ENCODE assay signal across 14 cellular contexts in the genomic region with DNA sequence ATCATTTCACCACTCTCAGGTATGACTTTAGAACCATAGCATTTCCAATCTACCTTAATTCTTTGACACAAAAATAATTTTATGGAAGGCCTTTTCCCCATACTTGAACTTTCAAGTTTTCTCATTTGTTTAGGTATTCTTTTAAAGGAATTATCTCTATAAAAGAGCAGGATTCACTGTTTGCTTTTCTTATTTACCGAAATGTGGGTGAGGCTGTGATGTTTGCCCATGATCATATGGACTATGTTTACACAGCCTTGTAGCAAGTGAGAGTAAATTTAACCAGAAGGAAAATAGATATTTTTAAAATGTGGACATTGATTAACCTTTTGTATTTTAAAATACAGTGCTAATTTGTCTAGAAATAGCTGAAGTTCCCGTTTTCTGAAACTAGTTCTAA. TPM values are rescaled to one million over a fixed set of nuclear protein-coding genes. Genes with fewer than 3 reads are reported as not detected.
DNase-seq lines count a peak whose midpoint lies in the region; ATAC-seq and TF ChIP-seq lines count a peak whose summit lies in the region.
"Had no signal": no experiment of that assay in that cellular context is flagged by ENCODE, and none has a peak within 500 bp of the region (broad histone marks: within the 10 kb centered on the region; RNA-seq: fewer than 3 reads in every experiment).

No MANE protein-coding gene starts in this region.

- H3K4me1 Mint-ChIP-seq in activated CD8-positive, alpha-beta T cell treated with anti-CD3 and anti-CD28 coated beads for 36 hours (ENCODE audit: low read depth): peaks cover 65% of the 10 kb centered on the region
- peaks cover 54% of the 10 kb centered on the region for H3K4me1 Mint-ChIP-seq in activated CD8-positive, alpha-beta T cell treated with anti-CD3 and anti-CD28 coated beads, Interleukin-2, amount 10 ng/mL, durations not matched to agents 7 days and 5 days (ENCODE audit: low read depth)
- H3K4me1 Mint-ChIP-seq: neural crest cell had no signal

- CTCF ChIA-PET in activated CD8-positive, alpha-beta T cell treated with anti-CD3 and anti-CD28 coated beads for 36 hours (lab: Charles Lee): interaction anchor here (1.3 to 2.0 kb wide), 2 partner anchors 8 to 60 kb away, joined by 4 read pairs; no protein-coding TSS in a partner anchor
- CTCF ChIA-PET in activated CD8-positive, alpha-beta T cell treated with anti-CD3 and anti-CD28 coated beads, Interleukin-2, amount 10 ng/mL, durations not matched to agents 7 days and 5 days (lab: Charles Lee): interaction anchor here (1.6 kb wide), 2 partner anchors 25 to 60 kb away, joined by 4 to 6 read pairs; no protein-coding TSS in a partner anchor
- CTCF ChIA-PET in PC-3 (lab: Charles Lee): no interaction called here

- H3K9ac ChIP-seq in PC-3 (ENCODE audit: low read length) (peak overlapping the region; percentile 73), liver (ENCODE audit: low read depth in 1 of 2, low read length in 2 of 2) (no peak overlapping the region)

- intact Hi-C loops in activated CD8-positive, alpha-beta T cell treated with anti-CD3 and anti-CD28 coated beads for 36 hours (cut with micrococcal nuclease): no loop called here
- intact Hi-C loops in PC-3 (cut with micrococcal nuclease): loop anchor here (1.0 kb wide), 1 partner anchor 18 kb away; no protein-coding TSS in a partner anchor

- no peaks in the 10 kb centered on the region for H3K9me3 Mint-ChIP-seq in activated CD8-positive, alpha-beta T cell treated with anti-CD3 and anti-CD28 coated beads for 36 hours
- H3K9me3 Mint-ChIP-seq in activated CD8-positive, alpha-beta T cell treated with anti-CD3 and anti-CD28 coated beads, Interleukin-2, amount 10 ng/mL, durations not matched to agents 7 days and 5 days (ENCODE audit: insufficient read depth): no peaks in the 10 kb centered on the region
- H3K9me3 Mint-ChIP-seq: neural crest cell had no signal

- H3K4me1 ChIP-seq in PC-3 (ENCODE audit: insufficient read depth, low read length): peaks cover 58% of the 10 kb centered on the region
- peaks cover 5 to 30% (median 9%) of the 10 kb centered on the region in 4 donors for H3K4me1 ChIP-seq in liver (ENCODE audit: control insufficient read depth in 4 of 4, insufficient read depth in 4 of 4, low read length in 3 of 4)
- peaks cover 27 to 38% of the 10 kb centered on the region in 2 donors for H3K4me1 ChIP-seq in thoracic aorta (ENCODE audit: control insufficient read depth in 1 of 2, low read depth in 2 of 2)

- peaks cover 51% of the 10 kb centered on the region for H3K36me3 Mint-ChIP-seq in activated CD8-positive, alpha-beta T cell treated with anti-CD3 and anti-CD28 coated beads for 36 hours (ENCODE audit: low read depth)
- peaks cover 72% of the 10 kb centered on the region for H3K36me3 Mint-ChIP-seq in activated CD8-positive, alpha-beta T cell treated with anti-CD3 and anti-CD28 coated beads, Interleukin-2, amount 10 ng/mL, durations not matched to agents 7 days and 5 days (ENCODE audit: low read depth)

- BruUV-seq in PC-3 (replicated peaks; lab: Mats Ljungman, UMichigan): no TSS peak

- ATAC-seq in activated CD8-positive, alpha-beta T cell treated with anti-CD3 and anti-CD28 coated beads for 36 hours: no peak
- no peak for ATAC-seq in activated CD8-positive, alpha-beta T cell treated with anti-CD3 and anti-CD28 coated beads, Interleukin-2, amount 10 ng/mL, durations not matched to agents 7 days and 5 days
- peak; percentile 64 for ATAC-seq in PC-3
- ATAC-seq in thoracic aorta (ENCODE audit: insufficient number of reproducible peaks, low FRiP score, low read depth): no peak
- ATAC-seq: activated CD4-positive, CD25-positive, alpha-beta regulatory T cell treated with anti-CD3 and anti-CD28 coated beads, Interleukin-2, amount 50 U/mL, for 24 hours; HCT116 had no signal

- no peak for TF ChIP-seq RAD21 in liver (IDR thresholded peaks at IDR 0.05)

- H3K79me2 ChIP-seq in PC-3 (ENCODE audit: low read length): peaks cover 92% of the 10 kb centered on the region

- H3K27ac ChIP-seq in PC-3 (ENCODE audit: low read length) (peak overlapping the region; percentile 95), liver (ENCODE audit: low read depth in 1 of 2, low read length in 2 of 2) (no peak overlapping the region), thoracic aorta (peak overlapping the region; percentile 52 to 68)

- H4K20me1 ChIP-seq in PC-3 (ENCODE audit: low read length): peaks cover 3% of the 10 kb centered on the region; the same call in 1 of the 2 replicates

- H3K4me2 ChIP-seq in PC-3 (ENCODE audit: low read length): peak overlapping the region; percentile 86

- no peak for DNase-seq in activated CD8-positive, alpha-beta T cell treated with anti-CD3 and anti-CD28 coated beads for 36 hours
- DNase-seq in activated CD8-positive, alpha-beta T cell treated with anti-CD3 and anti-CD28 coated beads, Interleukin-2, amount 10 ng/mL, durations not matched to agents 7 days and 5 days: no peak
- DNase-seq in PC-3 (peak; percentile 79), thoracic aorta (ENCODE audit: low spot score) (no peak), foreskin melanocyte (no peak), iPS-NIHi11 (ENCODE audit: low spot score) (no peak), GDM1 (lab: John Stamatoyannopoulos, UW) (no peak)
- DNase-seq: activated naive CD4-positive, alpha-beta T cell treated with anti-CD3 and anti-CD28 coated beads, Interleukin-2, amount 50 U/mL, for 16 hours; EL; NK-92 treated with Interleukin-12 subunit alpha and Interleukin-12 subunit beta, amount 100 ng/mL, for 24 hours had no signal

- no peaks in the 10 kb centered on the region for H3K27me3 Mint-ChIP-seq in activated CD8-positive, alpha-beta T cell treated with anti-CD3 and anti-CD28 coated beads for 36 hours
- no peaks in the 10 kb centered on the region for H3K27me3 Mint-ChIP-seq in activated CD8-positive, alpha-beta T cell treated with anti-CD3 and anti-CD28 coated beads, Interleukin-2, amount 10 ng/mL, durations not matched to agents 7 days and 5 days (ENCODE audit: low read depth)

- H3K4me3 Mint-ChIP-seq in activated CD8-positive, alpha-beta T cell treated with anti-CD3 and anti-CD28 coated beads for 36 hours: no peak overlapping the region
- H3K4me3 Mint-ChIP-seq in activated CD8-positive, alpha-beta T cell treated with anti-CD3 and anti-CD28 coated beads, Interleukin-2, amount 10 ng/mL, durations not matched to agents 7 days and 5 days: no peak overlapping the region
- H3K4me3 Mint-ChIP-seq: neural crest cell had no signal

- peaks cover 6% of the 10 kb centered on the region for H3K36me3 ChIP-seq in PC-3 (ENCODE audit: low read depth, low read length)
- H3K36me3 ChIP-seq in liver (ENCODE audit: control insufficient read depth in 4 of 4, insufficient read depth in 3 of 4, low read depth in 1 of 4, low read length in 3 of 4): peaks cover 0 to 3% (median 0%) of the 10 kb centered on the region in 4 donors
- H3K36me3 ChIP-seq in thoracic aorta: no peaks in the 10 kb centered on the region

- H3K9me3 ChIP-seq in PC-3 (ENCODE audit: low read length) (no peaks in the 10 kb centered on the region), liver (ENCODE audit: control insufficient read depth in 4 of 4, low read length in 3 of 4) (no peaks in the 10 kb centered on the region), thoracic aorta (no peaks in the 10 kb centered on the region)

- H3K4me3 ChIP-seq in PC-3 (ENCODE audit: low read length) (peak overlapping the region; percentile 53), liver (ENCODE audit: low read depth in 1 of 3, low read length in 3 of 3) (no peak overlapping the region), thoracic aorta (no peak overlapping the region)

- 31% methylated on average over 2 of the region's 2 CpGs for WGBS in liver

- H3F3A ChIP-seq in PC-3 (ENCODE audit: low read length, unreplicated experiment): peaks cover 13% of the 10 kb centered on the region

- no peak for TF ChIP-seq CTCF in activated CD8-positive, alpha-beta T cell treated with anti-CD3 and anti-CD28 coated beads for 36 hours (IDR thresholded peaks at IDR 0.05)
- TF ChIP-seq CTCF in PC-3 (conservative IDR thresholded peaks at IDR 0.05; ENCODE audit: low read depth, low read length) (no peak), liver (IDR thresholded peaks at IDR 0.05; ENCODE audit: low read depth, low read length, missing input control) (no peak), thoracic aorta (IDR thresholded peaks at IDR 0.05) (no peak)

- H2AFZ ChIP-seq in PC-3 (ENCODE audit: low read length): no peak overlapping the region

- POLR2A ChIA-PET in activated CD8-positive, alpha-beta T cell treated with anti-CD3 and anti-CD28 coated beads for 36 hours (lab: Charles Lee): no interaction called here
- POLR2A ChIA-PET in activated CD8-positive, alpha-beta T cell treated with anti-CD3 and anti-CD28 coated beads, Interleukin-2, amount 10 ng/mL, durations not matched to agents 7 days and 5 days (lab: Charles Lee): no interaction called here
- POLR2A ChIA-PET in PC-3 (lab: Charles Lee; ENCODE audit: unreplicated experiment): interaction anchor here (0.7 kb wide), 1 partner anchor 18 kb away, joined by 3 read pairs; no protein-coding TSS in a partner anchor

- no peaks in the 10 kb centered on the region for H3K9me2 ChIP-seq in PC-3 (replicated peaks; ENCODE audit: low read length)

- H3K27me3 ChIP-seq in PC-3 (ENCODE audit: low read length) (no peaks in the 10 kb centered on the region), liver (ENCODE audit: control insufficient read depth in 4 of 4, insufficient read depth in 4 of 4, low read length in 3 of 4) (no peaks in the 10 kb centered on the region), thoracic aorta (replicated peaks; ENCODE audit: insufficient read depth) (no peaks in the 10 kb centered on the region)

- H3K27ac Mint-ChIP-seq in activated CD8-positive, alpha-beta T cell treated with anti-CD3 and anti-CD28 coated beads for 36 hours: peak overlapping the region; percentile 65
- H3K27ac Mint-ChIP-seq in activated CD8-positive, alpha-beta T cell treated with anti-CD3 and anti-CD28 coated beads, Interleukin-2, amount 10 ng/mL, durations not matched to agents 7 days and 5 days: no peak overlapping the region

TF ChIP-seq in liver, 16 proteins besides CTCF, POLR2A, EP300 and RAD21 (continues in another document):
- TF ChIP-seq, protein P1, sequence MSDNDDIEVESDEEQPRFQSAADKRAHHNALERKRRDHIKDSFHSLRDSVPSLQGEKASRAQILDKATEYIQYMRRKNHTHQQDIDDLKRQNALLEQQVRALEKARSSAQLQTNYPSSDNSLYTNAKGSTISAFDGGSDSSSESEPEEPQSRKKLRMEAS (IDR thresholded peaks at IDR 0.05): no peak
- TF ChIP-seq FOXA1 (IDR thresholded peaks at IDR 0.05) (peak; percentile 94), GABPA (IDR thresholded peaks at IDR 0.05 in 1 of 2, conservative IDR thresholded peaks at IDR 0.05 in 1 of 2) (no peak)

RNA-seq across cellular contexts. Expression of a gene that starts 26.3 kb away (rescaled TPM):
- 100 to 1,000 TPM; 119 to 120 TPM for total RNA-seq in activated CD8-positive, alpha-beta T cell treated with anti-CD3 and anti-CD28 coated beads for 36 hours
- 100 to 1,000 TPM; 175 to 178 TPM for total RNA-seq in activated CD8-positive, alpha-beta T cell treated with anti-CD3 and anti-CD28 coated beads, Interleukin-2, amount 10 ng/mL, durations not matched to agents 7 days and 5 days
- 52.5 and 59.6 TPM in 2 replicates for total RNA-seq in PC-3 (2014; rRNA removed)
- 10 to 100 TPM; 37.6 to 39.8 TPM for total RNA-seq in liver
- polyA plus RNA-seq in liver: 10 to 100 TPM in 1 of 2 donors, 1 to 10 TPM in 1; 9.2 to 15.4 TPM
- 100 to 1,000 TPM in 1 of 2 donors, 10 to 100 TPM in 1; 83.1 to 103 TPM for total RNA-seq in thoracic aorta

Comparison
In these comparisons a context has a peak if more than half of its experiments do, and no peak if none do; other contexts are left out.
1. H3K27ac ChIP-seq: peak in PC-3 (single experiment) and thoracic aorta (2 of 2); none in liver (0 of 2).